ENCODE assay signal across 8 cellular contexts in the genomic region with DNA sequence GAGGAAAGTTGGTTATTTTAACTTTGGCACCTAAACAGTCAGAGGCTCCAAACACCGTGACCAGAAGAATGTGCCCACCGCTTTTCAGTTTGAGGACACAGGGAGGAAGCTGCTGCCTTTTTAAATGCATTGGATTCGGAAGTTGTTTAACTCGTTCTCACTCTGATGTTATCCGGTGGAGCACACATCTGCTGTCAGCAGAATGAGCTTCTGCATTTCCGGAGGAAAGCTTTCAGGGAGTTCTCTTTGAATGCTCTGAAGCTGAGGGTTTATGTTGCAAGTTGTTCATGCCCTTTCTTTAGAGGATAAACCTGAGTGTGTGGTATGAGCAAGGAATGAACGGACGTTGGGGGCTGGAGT.
DNase-seq lines count a peak whose midpoint lies in the region; ATAC-seq and TF ChIP-seq lines count a peak whose summit lies in the region.

No MANE protein-coding gene starts in this region.

- H3K4me1 ChIP-seq in lung (ENCODE audit: control insufficient read depth in 2 of 2, insufficient read depth in 2 of 2, low read length in 2 of 2) = peaks cover 7 to 33% of the 10 kb centered on the region in 2 donors
- peaks cover 56% of the 10 kb centered on the region for H3K4me1 ChIP-seq in upper lobe of right lung

- no peak for TF ChIP-seq CTCF in lung (IDR thresholded peaks at IDR 0.05; ENCODE audit: control extremely low read depth, extremely low read depth)
- no peak for TF ChIP-seq CTCF in upper lobe of right lung (IDR thresholded peaks at IDR 0.05)

- H3K27ac ChIP-seq in lung (ENCODE audit: low read depth in 1 of 2, low read length in 1 of 2) (peak overlapping the region; percentile 65 to 75), upper lobe of right lung (peak overlapping the region; percentile 75)

- in situ Hi-C loops in ACHN (cut with HindIII; ENCODE audit: low pct_ligation_motif_present, low pct_unique_long_range_greater_than_20kb, low sequenced_read_pairs) = no loop called here

- DNase-seq in ELF-1 (ENCODE audit: low read depth, low spot score) = peak; percentile 62
- DNase-seq in KG1 (lab: John Stamatoyannopoulos, UW) = peak; percentile 32
- DNase-seq in central memory CD4-positive, alpha-beta T cell = peak; percentile 4
- DNase-seq in lung (ENCODE audit: low spot score) = no peak
- DNase-seq in upper lobe of right lung = no peak
- no peak for DNase-seq in ACHN
- DNase-seq in occipital lobe (lab: John Stamatoyannopoulos, UW) = no peak

- H3K4me3 ChIP-seq in lung (peak overlapping the region; percentile 2), upper lobe of right lung (peak overlapping the region; percentile 42)

- H3K9me3 ChIP-seq in lung (ENCODE audit: control insufficient read depth in 2 of 2, insufficient read depth in 1 of 2, low read length in 1 of 2) (peaks cover 0 to 2% of the 10 kb centered on the region in 2 donors), upper lobe of right lung (no peaks in the 10 kb centered on the region)

- ATAC-seq in lung (ENCODE audit: insufficient read depth, low FRiP score) = peak; percentile 24
- ATAC-seq in upper lobe of right lung = peak; percentile 27
- no peak for ATAC-seq in HG03025 (IDR thresholded peaks at IDR 0.05; ENCODE audit: low FRiP score, unreplicated experiment)

- H3K27me3 ChIP-seq in lung (ENCODE audit: control insufficient read depth, insufficient read depth) = no peaks in the 10 kb centered on the region
- H3K27me3 ChIP-seq in upper lobe of right lung = no peaks in the 10 kb centered on the region

- H3K36me3 ChIP-seq in lung (ENCODE audit: control insufficient read depth in 2 of 2, insufficient read depth in 2 of 2, low read length in 2 of 2) (no peaks in the 10 kb centered on the region), upper lobe of right lung (no peaks in the 10 kb centered on the region)

- intact Hi-C loops in upper lobe of right lung (cut with DNase I) = loop anchor here (10.0 kb wide), 1 partner anchor 77 kb away; no protein-coding TSS in a partner anchor

- WGBS in lung, 2 donors = 0 to 2% methylated on average over 8 of the region's 8 CpGs

Comparison
In these comparisons a context has a peak if more than half of its experiments do, and no peak if none do; other contexts are left out.
1. DNase-seq: peak in ELF-1 (single experiment), KG1 (single experiment) and central memory CD4-positive, alpha-beta T cell (single experiment); none in lung (single experiment), upper lobe of right lung (single experiment), ACHN (single experiment) and occipital lobe (single experiment).